In the genomic region with DNA sequence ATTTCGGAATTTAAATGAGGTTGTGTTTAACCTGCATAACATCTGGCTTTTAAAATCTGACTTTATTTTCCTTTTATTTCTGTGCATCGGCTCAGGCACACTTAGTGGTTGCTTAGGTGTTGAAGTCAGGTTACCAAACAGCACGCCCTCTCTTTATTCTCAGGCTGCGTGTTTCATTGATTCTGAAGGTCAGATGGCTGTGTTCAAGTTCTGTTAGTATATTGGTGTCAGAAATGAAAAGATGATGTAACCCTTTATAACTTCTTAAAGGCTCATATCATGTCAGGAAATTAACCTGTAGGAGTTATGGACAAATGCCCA, we compare ENCODE assay signal across 9 cellular contexts.
DNase-seq lines count a peak whose midpoint lies in the region; ATAC-seq, FAIRE-seq and TF ChIP-seq lines count a peak whose summit lies in the region.
"Had no signal": no experiment of that assay in that cellular context is flagged by ENCODE, and none has a peak within 500 bp of the region (broad histone marks: within the 10 kb centered on the region; RNA-seq: fewer than 3 reads in every experiment).

No MANE protein-coding gene starts in this region.

- peak; percentile 19 for ATAC-seq in HG02973 (IDR thresholded peaks at IDR 0.05; ENCODE audit: unreplicated experiment)
- peak; percentile 33 for ATAC-seq in stimulated activated naive CD8-positive, alpha-beta T cell treated with anti-CD3 and anti-CD28 coated beads, Interleukin-15, Interleukin-2, amounts not matched to agents 100 U/mL and 50 U/mL, for 24 hours

- H3K4me1 ChIP-seq in astrocyte (ENCODE audit: insufficient read depth, low read length), result peaks cover 9% of the 10 kb centered on the region

- CTCF ChIA-PET in MCF 10A (lab: Yijun Ruan, JAX), result no interaction called here

- H3K9ac ChIP-seq in astrocyte (ENCODE audit: low read length), result no peak overlapping the region

- peak overlapping the region; percentile 92 for H3K27ac Mint-ChIP-seq in activated CD4-positive, alpha-beta T cell treated with anti-CD3 and anti-CD28 coated beads, Interleukin-2, amount 10 ng/mL, durations not matched to agents 24 days and 14 days
- H3K27ac Mint-ChIP-seq in astrocyte (ENCODE audit: unreplicated experiment) (no peak overlapping the region), MCF 10A (ENCODE audit: low read depth, unreplicated experiment) (no peak overlapping the region)

- H3K9me3 Mint-ChIP-seq in activated CD4-positive, alpha-beta T cell treated with anti-CD3 and anti-CD28 coated beads, Interleukin-2, amount 10 ng/mL, durations not matched to agents 24 days and 14 days, result peaks cover 13% of the 10 kb centered on the region
- H3K9me3 Mint-ChIP-seq in astrocyte (ENCODE audit: unreplicated experiment), result peaks cover 3% of the 10 kb centered on the region
- peaks cover 18% of the 10 kb centered on the region for H3K9me3 Mint-ChIP-seq in MCF 10A (ENCODE audit: unreplicated experiment)

- peak overlapping the region; percentile 90 for H3K4me3 Mint-ChIP-seq in activated CD4-positive, alpha-beta T cell treated with anti-CD3 and anti-CD28 coated beads, Interleukin-2, amount 10 ng/mL, durations not matched to agents 24 days and 14 days
- no peak overlapping the region for H3K4me3 Mint-ChIP-seq in astrocyte (ENCODE audit: unreplicated experiment)
- H3K4me3 Mint-ChIP-seq in MCF 10A (ENCODE audit: unreplicated experiment), result no peak overlapping the region

- H3K27me3 ChIP-seq in astrocyte (ENCODE audit: insufficient read depth, low read length), result no peaks in the 10 kb centered on the region

- no peaks in the 10 kb centered on the region for H3K36me3 ChIP-seq in astrocyte (ENCODE audit: insufficient read depth, low read length)

- no peak overlapping the region for H3K4me3 ChIP-seq in astrocyte (ENCODE audit: insufficient read depth, low read depth, low read length)

- peak overlapping the region; percentile 64 for H3K4me2 ChIP-seq in astrocyte (ENCODE audit: low read length)

- FAIRE-seq in astrocyte (lab: Jason Lieb, UNC), result no peak

- peaks cover 54% of the 10 kb centered on the region for H3K4me1 Mint-ChIP-seq in activated CD4-positive, alpha-beta T cell treated with anti-CD3 and anti-CD28 coated beads, Interleukin-2, amount 10 ng/mL, durations not matched to agents 24 days and 14 days
- H3K4me1 Mint-ChIP-seq in astrocyte (ENCODE audit: low read depth, unreplicated experiment) (peaks cover 5% of the 10 kb centered on the region), MCF 10A (ENCODE audit: insufficient read depth, unreplicated experiment) (no peaks in the 10 kb centered on the region)

- H2AFZ ChIP-seq in astrocyte (ENCODE audit: low read depth, low read length), result peak overlapping the region; percentile 79

- no peaks in the 10 kb centered on the region for H3K79me2 ChIP-seq in astrocyte (ENCODE audit: insufficient read depth, low read length)

- BruUV-seq in MCF 10A (replicated peaks; lab: Mats Ljungman, UMichigan), result no TSS peak

- no peaks in the 10 kb centered on the region for H3K9me3 ChIP-seq in astrocyte (ENCODE audit: insufficient read depth, low read depth, low read length)

- no peaks in the 10 kb centered on the region for H4K20me1 ChIP-seq in astrocyte (ENCODE audit: insufficient read depth, low read length)

- POLR2A ChIA-PET in MCF 10A (lab: Yijun Ruan, JAX), result no interaction called here

- no peak overlapping the region for H3K27ac ChIP-seq in astrocyte (ENCODE audit: low read depth, low read length)

- no peaks in the 10 kb centered on the region for H3K27me3 Mint-ChIP-seq in activated CD4-positive, alpha-beta T cell treated with anti-CD3 and anti-CD28 coated beads, Interleukin-2, amount 10 ng/mL, durations not matched to agents 24 days and 14 days
- H3K27me3 Mint-ChIP-seq in astrocyte (ENCODE audit: low read depth, unreplicated experiment), result no peaks in the 10 kb centered on the region
- H3K27me3 Mint-ChIP-seq in MCF 10A (ENCODE audit: insufficient read depth, unreplicated experiment), result no peaks in the 10 kb centered on the region

- intact Hi-C loops in activated CD4-positive, alpha-beta T cell treated with anti-CD3 and anti-CD28 coated beads, Interleukin-2, amount 10 ng/mL, durations not matched to agents 24 days and 14 days (cut with micrococcal nuclease), result loop anchor here (2.0 kb wide), 1 partner anchor 88 kb away; no protein-coding TSS in a partner anchor
- intact Hi-C loops in MCF 10A (cut with micrococcal nuclease), result no loop called here

- no peak for TF ChIP-seq CTCF in astrocyte (IDR thresholded peaks at IDR 0.05; ENCODE audit: insufficient read depth, low read depth, low read length)
- no peak for TF ChIP-seq CTCF in MCF 10A (IDR thresholded peaks at IDR 0.05; ENCODE audit: unreplicated experiment)

- H3K36me3 Mint-ChIP-seq in activated CD4-positive, alpha-beta T cell treated with anti-CD3 and anti-CD28 coated beads, Interleukin-2, amount 10 ng/mL, durations not matched to agents 24 days and 14 days (ENCODE audit: low read depth), result peaks cover 31% of the 10 kb centered on the region
- H3K36me3 Mint-ChIP-seq in astrocyte (ENCODE audit: low read depth, unreplicated experiment) (peaks cover 11% of the 10 kb centered on the region), MCF 10A (ENCODE audit: insufficient read depth, unreplicated experiment) (no peaks in the 10 kb centered on the region)

- no peak for DNase-seq in activated CD4-positive, alpha-beta T cell treated with anti-CD3 and anti-CD28 coated beads, Interleukin-2, amount 10 ng/mL, durations not matched to agents 24 days and 14 days
- no peak for DNase-seq in activated CD4-positive, alpha-beta T cell treated with anti-CD3 and anti-CD28 coated beads, Interleukin-2, amount 50 U/mL, for 48 hours
- DNase-seq in astrocyte (ENCODE audit: low read depth), result no peak
- no peak for DNase-seq in stimulated activated naive CD8-positive, alpha-beta T cell treated with anti-CD3 and anti-CD28 coated beads, Interleukin-15, Interleukin-2, amounts not matched to agents 100 U/mL and 50 U/mL, for 24 hours
- no peak for DNase-seq in GOT3 (lab: John Stamatoyannopoulos, UW)
- no peak for DNase-seq in T-helper 9 cell
- no peak for DNase-seq in MCF 10A (ENCODE audit: unreplicated experiment)
- DNase-seq: NCI-H774 had no signal
